19 cellular contexts compared by ENCODE assay signal in the genomic region with DNA sequence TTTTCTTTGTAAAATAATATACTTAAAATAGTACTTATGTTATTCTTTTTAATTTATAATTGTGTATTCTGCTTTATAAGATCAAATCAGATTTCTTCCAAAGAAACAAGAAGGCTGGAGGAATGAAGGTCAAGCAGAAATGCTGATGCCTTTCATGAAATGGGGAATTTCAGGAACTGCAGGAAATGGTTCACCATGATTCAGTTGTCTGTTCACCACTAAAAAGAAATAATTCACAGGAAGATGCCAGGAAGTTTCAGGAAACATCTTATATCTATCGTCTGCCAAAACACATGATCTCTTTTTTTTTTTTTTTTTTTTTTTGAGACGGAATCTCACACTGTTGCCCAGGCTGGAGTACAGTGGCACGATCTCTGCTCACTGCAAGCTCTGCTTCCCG. TPM values are rescaled to one million over a fixed set of nuclear protein-coding genes. Genes with fewer than 3 reads are reported as not detected.
DNase-seq lines count a peak whose midpoint lies in the region; ATAC-seq, FAIRE-seq and TF ChIP-seq lines count a peak whose summit lies in the region.
"Had no signal": no experiment of that assay in that cellular context is flagged by ENCODE, and none has a peak within 500 bp of the region (broad histone marks: within the 10 kb centered on the region; RNA-seq: fewer than 3 reads in every experiment).

No MANE protein-coding gene starts in this region.

- TF ChIP-seq CTCF in A673 (conservative IDR thresholded peaks at IDR 0.05; ENCODE audit: low read depth, low read length) = no peak
- no peak for TF ChIP-seq CTCF in fibroblast of pulmonary artery (IDR thresholded peaks at IDR 0.05; ENCODE audit: low read length, missing control alignments)

- H3K9me3 ChIP-seq in A673 (ENCODE audit: low read depth, low read length, poor library complexity, severe bottlenecking) = peaks cover 3% of the 10 kb centered on the region
- H3K9me3 ChIP-seq: Caco-2 had no signal

- H3K27ac ChIP-seq in A673 (ENCODE audit: low read depth, low read length, poor library complexity, severe bottlenecking) = peak overlapping the region; percentile 63

- H3K4me3 ChIP-seq in A673 (ENCODE audit: low read depth, low read length, poor library complexity, severe bottlenecking) (no peak overlapping the region), fibroblast of pulmonary artery (replicated peaks; ENCODE audit: low read depth, low read length) (no peak overlapping the region)

- BruUV-seq in A673 (replicated peaks; lab: Mats Ljungman, UMichigan) = no TSS peak

- intact Hi-C loops in A673 (cut with micrococcal nuclease; ENCODE audit: unreplicated experiment) = loop anchor here (1.0 kb wide), 1 partner anchor 173 kb away; no protein-coding TSS in a partner anchor

- H3K4me1 ChIP-seq in A673 (ENCODE audit: insufficient read depth, low read length, poor library complexity, severe bottlenecking) = peaks cover 54% of the 10 kb centered on the region

- no peaks in the 10 kb centered on the region for H3K36me3 ChIP-seq in A673 (ENCODE audit: insufficient read depth, low read length, poor library complexity, severe bottlenecking)

- no peaks in the 10 kb centered on the region for H3K27me3 ChIP-seq in A673 (replicated peaks; ENCODE audit: insufficient read depth, low read depth, low read length, poor library complexity)

- ATAC-seq in GM19023 (IDR thresholded peaks at IDR 0.05; ENCODE audit: unreplicated experiment) = no peak
- ATAC-seq: HepG2 had no signal

- FAIRE-seq in RCC 7860 (lab: Jason Lieb, UNC) = peak; percentile 77
- FAIRE-seq: HepG2 had no signal

- CTCF ChIA-PET in A673 (lab: Charles Lee) = interaction anchor here (0.6 kb wide), 1 partner anchor 15 kb away, joined by 4 read pairs; no protein-coding TSS in a partner anchor

- DNase-seq in A673 (ENCODE audit: low spot score) (peak; percentile 80), RCC 7860 (ENCODE audit: low spot score) (peak; percentile 49), dermis blood vessel endothelial cell (peak; percentile 53), fibroblast of pulmonary artery (ENCODE audit: low read depth) (peak; percentile 30), GF-D8 (lab: John Stamatoyannopoulos, UW) (no peak), GDM1 (lab: John Stamatoyannopoulos, UW) (no peak), amygdala (lab: John Stamatoyannopoulos, UW) (no peak)
- DNase-seq: 8988T, Caco-2, Karpas-422, MM.1S, NCI-H1105 treated with DMSO at 0.1 percent for 48 hours, NCI-H187 treated with DMSO at 0.1 percent for 48 hours, NCI-H2171, RPMI8226 had no signal

- POLR2A ChIA-PET in A673 (lab: Charles Lee; ENCODE audit: low non-redundant PET) = no interaction called here

RNA-seq across cellular contexts. Expression of gene SCEL, which starts 15.7 kb away (rescaled TPM):
- total RNA-seq in A673 (2021) (0.15 TPM in 1 of 2 replicates, not detected in the other), dermis blood vessel endothelial cell (under 0.01 TPM in 1 of 2 replicates, not detected in the other)
- total RNA-seq: H4, HepG2, SK-MEL-5 had no signal

Comparison
In these comparisons a context has a peak if more than half of its experiments do, and no peak if none do; other contexts are left out.
1. DNase-seq: peak in A673 (single experiment), RCC 7860 (single experiment), dermis blood vessel endothelial cell (single experiment) and fibroblast of pulmonary artery (single experiment); none in GF-D8 (single experiment), GDM1 (single experiment) and amygdala (0 of 56).